ENCODE assay signal across 18 cellular contexts in genomic region chr4:18209448-18209847, GRCh38.
DNase-seq lines count a peak whose midpoint lies in the region; ATAC-seq, FAIRE-seq and TF ChIP-seq lines count a peak whose summit lies in the region.
"Had no signal": no experiment of that assay in that cellular context is flagged by ENCODE, and none has a peak within 500 bp of the region (broad histone marks: within the 10 kb centered on the region; RNA-seq: fewer than 3 reads in every experiment).

No MANE protein-coding gene starts in this region.

- SMC1A ChIA-PET in GM12878 (lab: Charles Lee; ENCODE audit: uncharacterized antibody, unreplicated experiment) = no interaction called here

- no peak for TF ChIP-seq POLR2A in GM12878 (IDR thresholded peaks at IDR 0.05; ENCODE audit: low read depth, low read length)

- H4K20me1 ChIP-seq in GM12878 (ENCODE audit: control insufficient read depth, insufficient read depth) = no peaks in the 10 kb centered on the region

- RAD21 ChIA-PET in GM12878 (lab: Charles Lee; ENCODE audit: unreplicated experiment) = no interaction called here

- no peak overlapping the region for H3K9ac ChIP-seq in GM12878 (ENCODE audit: control insufficient read depth, insufficient read depth, low read length)

- ATAC-seq in GM18868 (IDR thresholded peaks at IDR 0.05; ENCODE audit: unreplicated experiment) (peak; percentile 81), GM21723 (IDR thresholded peaks at IDR 0.05; ENCODE audit: unreplicated experiment) (peak; percentile 76), HG03135 (IDR thresholded peaks at IDR 0.05; ENCODE audit: unreplicated experiment) (peak; percentile 50), GM12878 (peak; percentile 87), GM19324 (IDR thresholded peaks at IDR 0.05; ENCODE audit: low FRiP score, unreplicated experiment) (no peak)
- ATAC-seq: activated naive CD8-positive, alpha-beta T cell treated with anti-CD3 and anti-CD28 coated beads, Interleukin-2, amount 50 U/mL, for 24 hours; left lung; stimulated activated effector memory CD8-positive, alpha-beta T cell treated with anti-CD3 and anti-CD28 coated beads, Interleukin-12 subunit alpha, Interleukin-12 subunit beta, amount 100 ng/mL, for 72 hours had no signal

- intact Hi-C loops in GM12878 (cut with micrococcal nuclease; ENCODE audit: unreplicated experiment) = loop anchor here (10.0 kb wide), 1 partner anchor 395 kb away; the partner anchor contains the start of genes DCAF16 and NCAPG

- TF ChIP-seq RAD21 in GM12878 (IDR thresholded peaks at IDR 0.05; ENCODE audit: insufficient read depth, low read depth, low read length) = no peak

- no peak for TF ChIP-seq CTCF in GM12878 (IDR thresholded peaks at IDR 0.05 in 2 of 3, conservative IDR thresholded peaks at IDR 0.05 in 1 of 3; ENCODE audit: control insufficient read depth in 2 of 3, extremely low read depth in 1 of 3, insufficient read depth in 1 of 3, low read depth in 3 of 3, low read length in 3 of 3)

- H3K79me2 ChIP-seq in GM12878 (ENCODE audit: control insufficient read depth, insufficient read depth, low read length) = no peaks in the 10 kb centered on the region

- no peaks in the 10 kb centered on the region for H3K36me3 ChIP-seq in GM12878 (ENCODE audit: control insufficient read depth in 2 of 2, insufficient read depth in 2 of 2, low read length in 1 of 2)
- H3K36me3 ChIP-seq: left lung, ovary had no signal

- no peak overlapping the region for H3K27ac ChIP-seq in GM12878 (ENCODE audit: control insufficient read depth, insufficient read depth)
- H3K27ac ChIP-seq: left lung, ovary had no signal

- no peak for TF ChIP-seq EP300 in GM12878 (IDR thresholded peaks at IDR 0.05; ENCODE audit: borderline replicate concordance in 1 of 2, control insufficient read depth in 1 of 2, low read depth in 2 of 2, low read length in 2 of 2)

- in situ Hi-C loops in GM12878 (cut with MboI) = no loop called here

- peak; percentile 16 for DNase-seq in GM12878 (ENCODE audit: low read depth, low spot score)
- no peak for DNase-seq in NCI-H2227 treated with DMSO at 0.1 percent for 48 hours (lab: John Stamatoyannopoulos, UW)
- DNase-seq in NCI-H128 (lab: John Stamatoyannopoulos, UW; ENCODE audit: unreplicated experiment) = no peak
- DNase-seq: activated CD4-positive, alpha-beta T cell treated with anti-CD3 and anti-CD28 coated beads for 4 hours; activated naive CD8-positive, alpha-beta T cell treated with anti-CD3 and anti-CD28 coated beads, Interleukin-2, amount 50 U/mL, for 24 hours; AML-193; HCEC 1CT; left lung; NCI-H146; NCI-H446; ovary; SIG-M5 had no signal

- H3K4me1 ChIP-seq in GM12878 (ENCODE audit: control insufficient read depth, insufficient read depth, low read length) = peaks cover 17% of the 10 kb centered on the region
- H3K4me1 ChIP-seq: left lung had no signal

- no peak for FAIRE-seq in GM12878 (lab: Jason Lieb, UNC)
- FAIRE-seq: endometrium had no signal

- no peak overlapping the region for H2AFZ ChIP-seq in GM12878 (ENCODE audit: control insufficient read depth, low read depth, low read length)

- BruUV-seq in GM12878 (replicated peaks; lab: Mats Ljungman, UMichigan) = no TSS peak

- no peaks in the 10 kb centered on the region; the same call in 1 of the 3 replicates for H3K9me3 ChIP-seq in GM12878 (replicated peaks; ENCODE audit: control insufficient read depth, insufficient read depth, low read length)
- H3K9me3 ChIP-seq: ovary had no signal

- no peaks in the 10 kb centered on the region for H3K27me3 ChIP-seq in GM12878 (replicated peaks in 1 of 2; ENCODE audit: control insufficient read depth in 2 of 2, insufficient read depth in 2 of 2, low read length in 1 of 2)
- H3K27me3 ChIP-seq: left lung, ovary had no signal

- CTCF ChIA-PET in GM12878 (lab: Yijun Ruan, JAX) = interaction anchor here (1.5 kb wide), 1 partner anchor 13 kb away, joined by 3 read pairs; no protein-coding TSS in a partner anchor

- no peak overlapping the region for H3K4me3 ChIP-seq in GM12878
- H3K4me3 ChIP-seq: left lung, ovary had no signal

- H3K4me2 ChIP-seq in GM12878 (ENCODE audit: control insufficient read depth, insufficient read depth) = no peak overlapping the region

- POLR2A ChIA-PET in GM12878 (lab: Charles Lee) = no interaction called here

TF ChIP-seq in GM12878, 131 proteins besides CTCF, POLR2A, EP300 and RAD21 (continues in another document):
- peak; percentile 59; the same call in 1 of the 2 replicates for TF ChIP-seq ATF2 (IDR thresholded peaks at IDR 0.05; ENCODE audit: low read length)
- peak; percentile 46; the same call in 1 of the 2 replicates for TF ChIP-seq IRF4 (IDR thresholded peaks at IDR 0.05; ENCODE audit: low read depth, low read length)
- TF ChIP-seq E4F1 (IDR thresholded peaks at IDR 0.05; ENCODE audit: borderline replicate concordance, partially characterized antibody) = no peak
- 0 out of 2 replicates have a peak, but pooled peaks have one; percentile 21 for TF ChIP-seq NR2F1 (conservative IDR thresholded peaks at IDR 0.05)
- TF ChIP-seq HCFC1 (IDR thresholded peaks at IDR 0.05; ENCODE audit: low read length) = no peak
- TF ChIP-seq IKZF1 (conservative IDR thresholded peaks at IDR 0.05) = 0 out of 2 replicates have a peak, but pooled peaks have one; percentile 15
- TF ChIP-seq BCL11A (IDR thresholded peaks at IDR 0.05; ENCODE audit: low read depth, low read length) = 0 out of 2 replicates have a peak, but pooled peaks have one; percentile 25
- TF ChIP-seq SPI1 (IDR thresholded peaks at IDR 0.05; ENCODE audit: borderline replicate concordance, insufficient read depth, low read depth, low read length) = peak; percentile 82
- TF ChIP-seq DPF2 (IDR thresholded peaks at IDR 0.05) = 0 out of 2 replicates have a peak, but pooled peaks have one; percentile 27
- no peak for TF ChIP-seq MYC (IDR thresholded peaks at IDR 0.05; ENCODE audit: insufficient read depth, insufficient read length, insufficient replicate concordance, low read length, severe bottlenecking)
- 0 out of 4 replicates have a peak, but pooled peaks of 1 of the 2 experiments have one; percentile 25 for TF ChIP-seq IKZF2 (IDR thresholded peaks at IDR 0.05)
- TF ChIP-seq PRDM15 (CRISPR knock-in tag; IDR thresholded peaks at IDR 0.05) = no peak
- TF ChIP-seq RUNX3 (IDR thresholded peaks at IDR 0.05; ENCODE audit: low read length) = peak; percentile 71
- TF ChIP-seq MEF2A (IDR thresholded peaks at IDR 0.05; ENCODE audit: insufficient read depth, low read depth, low read length) = no peak
- peak; percentile 59; the same call in 1 of the 2 replicates for TF ChIP-seq JUNB (IDR thresholded peaks at IDR 0.05)
